30 cellular contexts compared by ENCODE assay signal in genomic region chr6:164453835-164454234, GRCh38.
"Had no signal": no experiment of that assay in that cellular context is flagged by ENCODE, and none has a peak within 500 bp of the region (broad histone marks: within the 10 kb centered on the region; RNA-seq: fewer than 3 reads in every experiment).

No MANE protein-coding gene starts in this region.

- H3K27me3 ChIP-seq: ascending aorta, cardiac muscle cell had no signal

- H3K36me3 ChIP-seq: ascending aorta, cardiac muscle cell had no signal

- H3K4me1 ChIP-seq: ascending aorta had no signal

- DNase-seq: activated B cell treated with CpG ODN at 0.5 μM for 24 hours; activated CD4-positive, alpha-beta memory T cell treated with anti-CD3 and anti-CD28 coated beads for 36 hours; activated CD4-positive, alpha-beta T cell treated with anti-CD3 and anti-CD28 coated beads for 4 hours; activated CD4-positive, alpha-beta T cell treated with anti-CD3 and anti-CD28 coated beads, Interleukin-2, amount 10 ng/mL, durations not matched to agents 24 days and 14 days; activated CD4-positive, alpha-beta T cell treated with anti-CD3 and anti-CD28 coated beads, Interleukin-2, amount 50 U/mL, for 1 hour; activated CD4-positive, alpha-beta T cell treated with anti-CD3 and anti-CD28 coated beads, Interleukin-2, amount 50 U/mL, for 4 hours; activated CD4-positive, CD25-positive, alpha-beta regulatory T cell treated with anti-CD3 and anti-CD28 coated beads, Interleukin-2, amount 50 U/mL, for 72 hours; activated CD8-positive, alpha-beta memory T cell treated with anti-CD3 and anti-CD28 coated beads for 24 hours; activated CD8-positive, alpha-beta memory T cell treated with anti-CD3 and anti-CD28 coated beads, Interleukin-2, amount 10 ng/mL, durations not matched to agents 7 days and 5 days; activated CD8-positive, alpha-beta memory T cell treated with anti-CD3 and anti-CD28 coated beads, Interleukin-2, amount 50 U/mL, for 48 hours; activated CD8-positive, alpha-beta T cell treated with anti-CD3 and anti-CD28 coated beads, Interleukin-2, amount 10 ng/mL, durations not matched to agents 7 days and 5 days; activated effector memory CD4-positive, alpha-beta T cell treated with Interleukin-2 at 50 U/mL for 16 hours; activated gamma-delta T cell; activated naive CD4-positive, alpha-beta T cell treated with anti-CD3 and anti-CD28 coated beads, Interleukin-2, amount 10 ng/mL, durations not matched to agents 7 days and 5 days; activated naive CD4-positive, alpha-beta T cell treated with Interleukin-2 at 50 U/mL for 16 hours; activated naive CD8-positive, alpha-beta T cell treated with anti-CD3 and anti-CD28 coated beads, Interleukin-2, amount 10 ng/mL, durations not matched to agents 7 days and 5 days; activated naive CD8-positive, alpha-beta T cell treated with anti-CD3 and anti-CD28 coated beads, Interleukin-2, amount 50 U/mL, for 24 hours; activated T-cell treated with anti-CD3 and anti-CD28 coated beads, Interleukin-2, amount 50 U/mL, for 24 hours; activated T-cell treated with anti-CD3 and anti-CD28 coated beads, Interleukin-2, amount 50 U/mL, for 48 hours; amygdala; anterior cingulate cortex; caudate nucleus; cerebellar nuclear complex; T-helper 2 cell; T-helper 9 cell had no signal

- H3K27ac ChIP-seq: ascending aorta, cardiac muscle cell, VCaP had no signal

- ATAC-seq: activated CD8-positive, alpha-beta memory T cell treated with anti-CD3 and anti-CD28 coated beads, Interleukin-2, amount 10 ng/mL, durations not matched to agents 7 days and 5 days; activated CD8-positive, alpha-beta T cell treated with anti-CD3 and anti-CD28 coated beads, Interleukin-2, amount 10 ng/mL, durations not matched to agents 7 days and 5 days; activated naive CD8-positive, alpha-beta T cell treated with anti-CD3 and anti-CD28 coated beads, Interleukin-2, amount 50 U/mL, for 24 hours had no signal

- H3K9me3 ChIP-seq: ascending aorta had no signal

- FAIRE-seq: bronchial epithelial cell, TTC549 had no signal

- H3K4me3 ChIP-seq: ascending aorta, cardiac muscle cell had no signal
